10 cellular contexts compared by ENCODE assay signal in the genomic region with DNA sequence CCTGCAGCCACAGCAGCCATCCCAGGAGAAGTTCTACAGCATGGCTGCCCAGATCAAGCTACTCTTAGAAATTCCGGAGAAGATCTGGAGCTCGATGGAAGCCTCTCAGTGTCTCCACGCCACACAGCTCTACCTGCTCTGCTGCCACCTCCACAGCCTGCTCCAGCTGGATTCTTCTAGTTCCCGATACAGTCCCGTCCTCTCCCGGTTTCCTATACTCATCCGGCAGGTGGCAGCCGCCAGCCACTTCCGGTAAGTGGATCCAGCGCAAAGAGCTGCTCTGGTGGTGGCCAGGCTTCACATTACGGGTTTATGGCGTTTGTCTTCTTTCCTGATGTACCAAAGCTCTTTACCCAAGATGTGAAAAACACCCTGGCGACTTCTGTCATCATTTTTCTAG. TPM values are rescaled to one million over a fixed set of nuclear protein-coding genes. Genes with fewer than 3 reads are reported as not detected.
DNase-seq lines count a peak whose midpoint lies in the region; ATAC-seq, FAIRE-seq and TF ChIP-seq lines count a peak whose summit lies in the region.
"Had no signal": no experiment of that assay in that cellular context is flagged by ENCODE, and none has a peak within 500 bp of the region (broad histone marks: within the 10 kb centered on the region; RNA-seq: fewer than 3 reads in every experiment).

No MANE protein-coding gene starts in this region.

- no peaks in the 10 kb centered on the region for H3K9me3 Mint-ChIP-seq in stimulated activated effector memory CD8-positive, alpha-beta T cell treated with anti-CD3 and anti-CD28 coated beads, Interleukin-12 subunit alpha, Interleukin-12 subunit beta, amount 100 ng/mL, for 72 hours

- no peak for TF ChIP-seq POLR2A in GM12892 (IDR thresholded peaks at IDR 0.05; ENCODE audit: low read depth, low read length)

- H3K4me3 Mint-ChIP-seq in stimulated activated effector memory CD8-positive, alpha-beta T cell treated with anti-CD3 and anti-CD28 coated beads, Interleukin-12 subunit alpha, Interleukin-12 subunit beta, amount 100 ng/mL, for 72 hours: no peak overlapping the region

- H3K36me3 Mint-ChIP-seq in stimulated activated effector memory CD8-positive, alpha-beta T cell treated with anti-CD3 and anti-CD28 coated beads, Interleukin-12 subunit alpha, Interleukin-12 subunit beta, amount 100 ng/mL, for 72 hours: peaks cover 71% of the 10 kb centered on the region

- H3K27ac Mint-ChIP-seq in stimulated activated effector memory CD8-positive, alpha-beta T cell treated with anti-CD3 and anti-CD28 coated beads, Interleukin-12 subunit alpha, Interleukin-12 subunit beta, amount 100 ng/mL, for 72 hours: peak overlapping the region; percentile 73

- ATAC-seq in stimulated activated effector memory CD8-positive, alpha-beta T cell treated with anti-CD3 and anti-CD28 coated beads, Interleukin-12 subunit alpha, Interleukin-12 subunit beta, amount 100 ng/mL, for 72 hours: no peak
- ATAC-seq in HG03025 (IDR thresholded peaks at IDR 0.05; ENCODE audit: low FRiP score, unreplicated experiment) (no peak), GM21360 (IDR thresholded peaks at IDR 0.05; ENCODE audit: unreplicated experiment) (no peak)
- ATAC-seq: gastrocnemius medialis had no signal

- peaks cover 20% of the 10 kb centered on the region for H3K4me1 Mint-ChIP-seq in stimulated activated effector memory CD8-positive, alpha-beta T cell treated with anti-CD3 and anti-CD28 coated beads, Interleukin-12 subunit alpha, Interleukin-12 subunit beta, amount 100 ng/mL, for 72 hours

- DNase-seq in NCI-H82 (lab: John Stamatoyannopoulos, UW) (peak; percentile 46), NCI-H82 treated with DMSO at 0.1 percent for 48 hours (lab: John Stamatoyannopoulos, UW; ENCODE audit: unreplicated experiment) (no peak), SK-N-DZ (ENCODE audit: low spot score) (peak; percentile 67), hepatic stellate cell (ENCODE audit: low spot score) (peak; percentile 57), GM12892 (ENCODE audit: insufficient read length) (no peak)
- no peak for DNase-seq in stimulated activated effector memory CD8-positive, alpha-beta T cell treated with anti-CD3 and anti-CD28 coated beads, Interleukin-12 subunit alpha, Interleukin-12 subunit beta, amount 100 ng/mL, for 72 hours (ENCODE audit: low spot score in 2 of 2)
- DNase-seq: SW 1271 had no signal

- FAIRE-seq in GM12892 (lab: Jason Lieb, UNC): no peak

RNA-seq across cellular contexts. Expression of gene COG1, which starts 3.6 kb away (rescaled TPM):
- 22.9 and 29.5 TPM in 2 replicates for polyA plus RNA-seq in SK-N-DZ (2014; cell fraction: cytosol; rRNA removed)
- polyA plus RNA-seq in SK-N-DZ (2014; cell fraction: nucleus; rRNA removed): 42.5 and 60.0 TPM in 2 replicates
- 10.9 TPM for polyA plus RNA-seq in GM12892 (2012; ENCODE audit: missing spikeins)

RNA-seq across cellular contexts. Expression of gene SSTR2, which starts 31.7 kb away (rescaled TPM):
- polyA plus RNA-seq in SK-N-DZ (2014; cell fraction: cytosol; rRNA removed): 6.3 and 9.3 TPM in 2 replicates
- 2.3 TPM in 2 replicates for polyA plus RNA-seq in SK-N-DZ (2014; cell fraction: nucleus; rRNA removed)
- 0.95 TPM for polyA plus RNA-seq in GM12892 (2012; ENCODE audit: missing spikeins)

Comparison
In these comparisons a context has a peak if more than half of its experiments do, and no peak if none do; other contexts are left out.
1. DNase-seq: peak in NCI-H82 (single experiment), SK-N-DZ (single experiment) and hepatic stellate cell (single experiment); none in NCI-H82 treated with DMSO at 0.1 percent for 48 hours (single experiment), stimulated activated effector memory CD8-positive, alpha-beta T cell treated with anti-CD3 and anti-CD28 coated beads, Interleukin-12 subunit alpha, Interleukin-12 subunit beta, amount 100 ng/mL, for 72 hours (0 of 2) and GM12892 (single experiment).